In genomic region chr5:170301149-170301548, GRCh38 we compare ENCODE assay signal across 22 cellular contexts. TPM values are rescaled to one million over a fixed set of nuclear protein-coding genes. Genes with fewer than 3 reads are reported as not detected.
A peak's percentile ranks its signal among the peaks of the same experiment; 100 is the strongest.
DNase-seq lines count a peak whose midpoint lies in the region; ATAC-seq, FAIRE-seq and TF ChIP-seq lines count a peak whose summit lies in the region.
"Had no signal": no experiment of that assay in that cellular context is flagged by ENCODE, and none has a peak within 500 bp of the region (broad histone marks: within the 10 kb centered on the region; RNA-seq: fewer than 3 reads in every experiment).

No MANE protein-coding gene starts in this region.

- no peak overlapping the region for H2AFZ ChIP-seq in trophoblast cell (ENCODE audit: insufficient read depth, low read length, poor library complexity)

- no peaks in the 10 kb centered on the region for H3K79me2 ChIP-seq in trophoblast cell (ENCODE audit: control insufficient read depth, insufficient read depth, low read length, poor library complexity)

- WGBS in upper lobe of left lung, 2 donors, result 80 to 83% methylated on average over 9 of the region's 9 CpGs
- WGBS in trophoblast cell (ENCODE audit: extremely low coverage, insufficient coverage, insufficient read length), result no CpG with 5 or more reads among the region's 9 CpGs

- no peak overlapping the region for H3K18ac ChIP-seq in trophoblast cell (ENCODE audit: low read length)

- H3K4me1 ChIP-seq in upper lobe of left lung (peaks cover 11 to 30% (median 26%) of the 10 kb centered on the region in 4 donors), trophoblast cell (ENCODE audit: control insufficient read depth in 1 of 2, insufficient read depth in 2 of 2, low read length in 2 of 2) (no peaks in the 10 kb centered on the region)

- no peaks in the 10 kb centered on the region for H3K36me3 ChIP-seq in upper lobe of left lung
- no peaks in the 10 kb centered on the region for H3K36me3 ChIP-seq in trophoblast cell (ENCODE audit: control insufficient read depth in 1 of 2, insufficient read depth in 2 of 2, low read length in 2 of 2)
- H3K36me3 ChIP-seq: tibial nerve had no signal

- H3K27ac ChIP-seq in upper lobe of left lung (peak overlapping the region; percentile 10 to 85 (median 72)), trophoblast cell (ENCODE audit: low read depth, low read length) (no peak overlapping the region)

- H3K4me3 ChIP-seq in upper lobe of left lung (no peak overlapping the region), trophoblast cell (ENCODE audit: low read depth, low read length) (no peak overlapping the region)
- H3K4me3 ChIP-seq: coronary artery, tibial nerve had no signal

- CTCF ChIA-PET in activated naive CD4-positive, alpha-beta T cell treated with anti-CD3 and anti-CD28 coated beads for 36 hours (lab: Charles Lee), result interaction anchor here (1.2 to 18.8 kb wide), 7 partner anchors 12 to 38 kb away, joined by 3 to 281 read pairs (median 12); no protein-coding TSS in a partner anchor

- no peak for ATAC-seq in activated naive CD4-positive, alpha-beta T cell treated with anti-CD3 and anti-CD28 coated beads, Interleukin-2, amount 50 U/mL, for 72 hours
- ATAC-seq in natural killer cell, result no peak
- ATAC-seq in upper lobe of left lung (ENCODE audit: low FRiP score in 2 of 2), result no peak

- H3K27ac Mint-ChIP-seq in activated naive CD4-positive, alpha-beta T cell treated with anti-CD3 and anti-CD28 coated beads for 36 hours, result peak overlapping the region; percentile 63
- no peak overlapping the region for H3K27ac Mint-ChIP-seq in activated naive CD4-positive, alpha-beta T cell treated with anti-CD3 and anti-CD28 coated beads, Interleukin-2, amount 50 U/mL, for 72 hours
- H3K27ac Mint-ChIP-seq in activated T-helper 1 cell treated with anti-CD3 and anti-CD28 coated beads, Interleukin-12 subunit alpha, Interleukin-12 subunit beta, Interleukin-2, Interleukin-4 antibody, amounts not matched to agents 30 ng/mL and 10 ng/mL and 1 ng/mL, durations not matched to agents 14 hours and 24 hours and 36 hours, result peak overlapping the region; percentile 40
- peak overlapping the region in 1 of 2 donors; percentile 48 for H3K27ac Mint-ChIP-seq in natural killer cell
- H3K27ac Mint-ChIP-seq: memory B cell had no signal

- H4K12ac ChIP-seq in trophoblast cell (ENCODE audit: low read depth, low read length), result no peak overlapping the region

- H4K91ac ChIP-seq in trophoblast cell (ENCODE audit: low read depth, low read length), result no peak overlapping the region

- no peak for FAIRE-seq in urothelium cell line (lab: Jason Lieb, UNC)
- FAIRE-seq: TTC549 had no signal

- H3K36me3 Mint-ChIP-seq in activated naive CD4-positive, alpha-beta T cell treated with anti-CD3 and anti-CD28 coated beads for 36 hours (ENCODE audit: low read depth), result peaks cover 9% of the 10 kb centered on the region
- peaks cover 19 to 20% of the 10 kb centered on the region in 2 donors for H3K36me3 Mint-ChIP-seq in activated naive CD4-positive, alpha-beta T cell treated with anti-CD3 and anti-CD28 coated beads, Interleukin-2, amount 50 U/mL, for 72 hours
- H3K36me3 Mint-ChIP-seq in activated T-helper 1 cell treated with anti-CD3 and anti-CD28 coated beads, Interleukin-12 subunit alpha, Interleukin-12 subunit beta, Interleukin-2, Interleukin-4 antibody, amounts not matched to agents 30 ng/mL and 10 ng/mL and 1 ng/mL, durations not matched to agents 14 hours and 24 hours and 36 hours (ENCODE audit: low read depth), result peaks cover 12% of the 10 kb centered on the region
- H3K36me3 Mint-ChIP-seq in natural killer cell, result peaks cover 11% of the 10 kb centered on the region
- H3K36me3 Mint-ChIP-seq: memory B cell had no signal

- no peaks in the 10 kb centered on the region for H3K79me1 ChIP-seq in trophoblast cell (ENCODE audit: low read length)

- no peak for TF ChIP-seq CTCF in natural killer cell (IDR thresholded peaks at IDR 0.05)
- no peak for TF ChIP-seq CTCF in upper lobe of left lung (IDR thresholded peaks at IDR 0.05)

- no peak overlapping the region for H3K4me2 ChIP-seq in trophoblast cell (ENCODE audit: low read length)

- no peak overlapping the region for H4K8ac ChIP-seq in trophoblast cell (ENCODE audit: low read depth, low read length)

- H3K9me3 ChIP-seq in upper lobe of left lung (no peaks in the 10 kb centered on the region), trophoblast cell (ENCODE audit: insufficient read depth, low read depth, low read length) (no peaks in the 10 kb centered on the region)
- H3K9me3 ChIP-seq: tibial nerve had no signal

- DNase-seq in activated naive CD4-positive, alpha-beta T cell treated with anti-CD3 and anti-CD28 coated beads for 36 hours, result no peak
- no peak for DNase-seq in activated naive CD4-positive, alpha-beta T cell treated with anti-CD3 and anti-CD28 coated beads, Interleukin-2, amount 50 U/mL, for 72 hours (ENCODE audit: low spot score in 2 of 2)
- no peak for DNase-seq in activated T-helper 1 cell treated with anti-CD3 and anti-CD28 coated beads, Interleukin-12 subunit alpha, Interleukin-12 subunit beta, Interleukin-2, Interleukin-4 antibody, amounts not matched to agents 30 ng/mL and 10 ng/mL and 1 ng/mL, durations not matched to agents 14 hours and 24 hours and 36 hours (ENCODE audit: low spot score)
- DNase-seq in natural killer cell (no peak), upper lobe of left lung (no peak), trophoblast cell (no peak), urothelium cell line (ENCODE audit: low spot score) (no peak)
- DNase-seq in effector CD8-positive, alpha-beta T cell (lab: John Stamatoyannopoulos, UW), result no peak
- DNase-seq: activated effector memory CD4-positive, alpha-beta T cell treated with Interleukin-2 at 50 U/mL for 16 hours; foreskin fibroblast; HCEC 1CT; KBM-7; kidney glomerular epithelial cell; NCI-H1930; NK-92 treated with Interleukin-12 subunit alpha and Interleukin-12 subunit beta, amount 100 ng/mL, for 24 hours; RPMI8226 had no signal

- no peak for TF ChIP-seq EP300 in upper lobe of left lung (IDR thresholded peaks at IDR 0.05)

- H3K4me1 Mint-ChIP-seq in activated naive CD4-positive, alpha-beta T cell treated with anti-CD3 and anti-CD28 coated beads for 36 hours (ENCODE audit: low read depth), result peaks cover 80% of the 10 kb centered on the region
- peaks cover 64% of the 10 kb centered on the region for H3K4me1 Mint-ChIP-seq in activated T-helper 1 cell treated with anti-CD3 and anti-CD28 coated beads, Interleukin-12 subunit alpha, Interleukin-12 subunit beta, Interleukin-2, Interleukin-4 antibody, amounts not matched to agents 30 ng/mL and 10 ng/mL and 1 ng/mL, durations not matched to agents 14 hours and 24 hours and 36 hours (ENCODE audit: low read depth)
- H3K4me1 Mint-ChIP-seq in natural killer cell, result peaks cover 47 to 61% of the 10 kb centered on the region in 2 donors

- TF ChIP-seq POLR2A in upper lobe of left lung (IDR thresholded peaks at IDR 0.05), result no peak

- H3K14ac ChIP-seq in trophoblast cell (ENCODE audit: low read length), result no peak overlapping the region

- H3K27me3 ChIP-seq in upper lobe of left lung (no peaks in the 10 kb centered on the region), trophoblast cell (ENCODE audit: insufficient read depth, low read length) (no peaks in the 10 kb centered on the region)
- H3K27me3 ChIP-seq: tibial nerve had no signal

- H3K23ac ChIP-seq in trophoblast cell (ENCODE audit: low read length), result no peak overlapping the region

- no peak overlapping the region for H2BK12ac ChIP-seq in trophoblast cell (ENCODE audit: low read length)

- H3K4ac ChIP-seq in trophoblast cell (ENCODE audit: low read depth, low read length), result no peak overlapping the region

- H3K9me3 Mint-ChIP-seq in activated naive CD4-positive, alpha-beta T cell treated with anti-CD3 and anti-CD28 coated beads for 36 hours, result no peaks in the 10 kb centered on the region
- H3K9me3 Mint-ChIP-seq in activated naive CD4-positive, alpha-beta T cell treated with anti-CD3 and anti-CD28 coated beads, Interleukin-2, amount 50 U/mL, for 72 hours, result no peaks in the 10 kb centered on the region
- no peaks in the 10 kb centered on the region for H3K9me3 Mint-ChIP-seq in activated T-helper 1 cell treated with anti-CD3 and anti-CD28 coated beads, Interleukin-12 subunit alpha, Interleukin-12 subunit beta, Interleukin-2, Interleukin-4 antibody, amounts not matched to agents 30 ng/mL and 10 ng/mL and 1 ng/mL, durations not matched to agents 14 hours and 24 hours and 36 hours
- H3K9me3 Mint-ChIP-seq in natural killer cell, result no peaks in the 10 kb centered on the region
- H3K9me3 Mint-ChIP-seq: memory B cell, nephron had no signal

- no peaks in the 10 kb centered on the region for H3K27me3 Mint-ChIP-seq in activated naive CD4-positive, alpha-beta T cell treated with anti-CD3 and anti-CD28 coated beads for 36 hours (ENCODE audit: low read depth)
- no peaks in the 10 kb centered on the region for H3K27me3 Mint-ChIP-seq in activated T-helper 1 cell treated with anti-CD3 and anti-CD28 coated beads, Interleukin-12 subunit alpha, Interleukin-12 subunit beta, Interleukin-2, Interleukin-4 antibody, amounts not matched to agents 30 ng/mL and 10 ng/mL and 1 ng/mL, durations not matched to agents 14 hours and 24 hours and 36 hours (ENCODE audit: insufficient read depth)
- no peaks in the 10 kb centered on the region for H3K27me3 Mint-ChIP-seq in natural killer cell (ENCODE audit: low read depth in 2 of 2)

- H3K9ac ChIP-seq in trophoblast cell (ENCODE audit: low read length), result no peak overlapping the region

- H3K4me3 Mint-ChIP-seq in activated naive CD4-positive, alpha-beta T cell treated with anti-CD3 and anti-CD28 coated beads for 36 hours, result no peak overlapping the region
- no peak overlapping the region for H3K4me3 Mint-ChIP-seq in activated T-helper 1 cell treated with anti-CD3 and anti-CD28 coated beads, Interleukin-12 subunit alpha, Interleukin-12 subunit beta, Interleukin-2, Interleukin-4 antibody, amounts not matched to agents 30 ng/mL and 10 ng/mL and 1 ng/mL, durations not matched to agents 14 hours and 24 hours and 36 hours
- H3K4me3 Mint-ChIP-seq in natural killer cell, result peak overlapping the region; percentile 35
- H3K4me3 Mint-ChIP-seq: memory B cell, nephron had no signal

- no peak overlapping the region for H2BK120ac ChIP-seq in trophoblast cell (ENCODE audit: insufficient read depth, low read length, poor library complexity)

- H2BK5ac ChIP-seq in trophoblast cell (ENCODE audit: low read depth, low read length, poor library complexity), result no peak overlapping the region

- intact Hi-C loops in activated naive CD4-positive, alpha-beta T cell treated with anti-CD3 and anti-CD28 coated beads for 36 hours (cut with micrococcal nuclease), result no loop called here
- intact Hi-C loops in activated T-helper 1 cell treated with anti-CD3 and anti-CD28 coated beads, Interleukin-12 subunit alpha, Interleukin-12 subunit beta, Interleukin-2, Interleukin-4 antibody, amounts not matched to agents 30 ng/mL and 10 ng/mL and 1 ng/mL, durations not matched to agents 14 hours and 24 hours and 36 hours (cut with micrococcal nuclease), result no loop called here
- intact Hi-C loops in natural killer cell (cut with micrococcal nuclease), result no loop called here

- no peak overlapping the region for H2AK5ac ChIP-seq in trophoblast cell (ENCODE audit: low read length)

RNA-seq across cellular contexts. Expression of gene LCP2, which starts 3.6 kb away (rescaled TPM):
- total RNA-seq in activated naive CD4-positive, alpha-beta T cell treated with anti-CD3 and anti-CD28 coated beads for 36 hours, result 100 to 1,000 TPM; 115 to 122 TPM
- 100 to 1,000 TPM; 173 to 194 TPM for total RNA-seq in activated naive CD4-positive, alpha-beta T cell treated with anti-CD3 and anti-CD28 coated beads, Interleukin-2, amount 50 U/mL, for 72 hours
- total RNA-seq in activated T-helper 1 cell treated with anti-CD3 and anti-CD28 coated beads, Interleukin-12 subunit alpha, Interleukin-12 subunit beta, Interleukin-2, Interleukin-4 antibody, amounts not matched to agents 30 ng/mL and 10 ng/mL and 1 ng/mL, durations not matched to agents 14 hours and 24 hours and 36 hours, result 350 and 351 TPM in 2 replicates
- 100 to 1,000 TPM; 376 to 488 (median 450) TPM for total RNA-seq in natural killer cell
- 100 to 1,000 TPM in 1 of 6 donors, 10 to 100 TPM in 5; 43.0 to 148 (median 68.6) TPM for total RNA-seq in upper lobe of left lung
- 0.15 and 0.19 TPM in 2 replicates for polyA plus RNA-seq in trophoblast cell (2013)
- total RNA-seq: pulmonary artery endothelial cell had no signal

Comparison
In these comparisons a context has a peak if more than half of its experiments do, and no peak if none do; other contexts are left out.
1. H3K27ac Mint-ChIP-seq: peak in activated naive CD4-positive, alpha-beta T cell treated with anti-CD3 and anti-CD28 coated beads for 36 hours (single experiment) and activated T-helper 1 cell treated with anti-CD3 and anti-CD28 coated beads, Interleukin-12 subunit alpha, Interleukin-12 subunit beta, Interleukin-2, Interleukin-4 antibody, amounts not matched to agents 30 ng/mL and 10 ng/mL and 1 ng/mL, durations not matched to agents 14 hours and 24 hours and 36 hours (single experiment); none in activated naive CD4-positive, alpha-beta T cell treated with anti-CD3 and anti-CD28 coated beads, Interleukin-2, amount 50 U/mL, for 72 hours (0 of 2).